9 cellular contexts compared by ENCODE assay signal in genomic region chr13:33743438-33744368, GRCh38.
DNase-seq lines count a peak whose midpoint lies in the region; ATAC-seq and TF ChIP-seq lines count a peak whose summit lies in the region.
"Had no signal": no experiment of that assay in that cellular context is flagged by ENCODE, and none has a peak within 500 bp of the region (broad histone marks: within the 10 kb centered on the region; RNA-seq: fewer than 3 reads in every experiment).

No MANE protein-coding gene starts in this region.

- no peaks in the 10 kb centered on the region for H4K20me1 ChIP-seq in KMS-11 (ENCODE audit: insufficient read depth)
- H4K20me1 ChIP-seq in H9 (ENCODE audit: control insufficient read depth, insufficient read depth, insufficient read length): no peaks in the 10 kb centered on the region

- H3K36me3 Mint-ChIP-seq in endodermal cell (ENCODE audit: low read depth): no peaks in the 10 kb centered on the region
- H3K36me3 Mint-ChIP-seq in H9 (ENCODE audit: insufficient read depth in 1 of 3, low read depth in 3 of 3): no peaks in the 10 kb centered on the region

- no peak overlapping the region for H3K56ac ChIP-seq in H9 (ENCODE audit: insufficient read length, low read depth, low read length)

- H4K8ac ChIP-seq in H9 (replicated peaks; ENCODE audit: insufficient read length, low read depth, low read length): no peak overlapping the region

- H2BK15ac ChIP-seq in H9 (ENCODE audit: low read depth, low read length): no peak overlapping the region

- H3K4me2 ChIP-seq in KMS-11 (peak overlapping the region; percentile 25; the same call in 1 of the 2 replicates), H9 (ENCODE audit: insufficient read depth, insufficient read length, low read length) (no peak overlapping the region)

- no peaks in the 10 kb centered on the region for H3K23me2 ChIP-seq in H9 (ENCODE audit: insufficient read length, low read depth, low read length, poor library complexity, severe bottlenecking)

- no peak overlapping the region for H2BK20ac ChIP-seq in H9 (ENCODE audit: low read depth, low read length, poor library complexity, severe bottlenecking)

- H3K79me1 ChIP-seq in H9 (ENCODE audit: insufficient read depth, low read depth, low read length, poor library complexity, severe bottlenecking): no peaks in the 10 kb centered on the region

- H3K9ac ChIP-seq in KMS-11 (no peak overlapping the region), endodermal cell (ENCODE audit: extremely low read depth, low read length, poor library complexity, severe bottlenecking) (peak overlapping the region; percentile 17), H9 (ENCODE audit: extremely low read depth, insufficient read length, low read length) (no peak overlapping the region)

- H3K79me2 ChIP-seq in KMS-11 (ENCODE audit: insufficient read depth, low read depth) (no peaks in the 10 kb centered on the region), H9 (ENCODE audit: insufficient read depth, low read length) (no peaks in the 10 kb centered on the region)

- 87 to 94% methylated on average over 3 to 6 of the region's 6 CpGs for WGBS in endodermal cell (ENCODE audit: insufficient coverage in 1 of 2, insufficient read length in 1 of 2), 2 experiments
- WGBS in H9 (ENCODE audit: extremely low coverage, insufficient read length, low lambda C conversion rate): no CpG with 5 or more reads among the region's 6 CpGs

- H2BK120ac ChIP-seq in H9 (ENCODE audit: low read depth, low read length, poor library complexity, severe bottlenecking): no peak overlapping the region

- H3K4me1 Mint-ChIP-seq in endodermal cell (peaks cover 30% of the 10 kb centered on the region), H9 (peaks cover 8 to 12% of the 10 kb centered on the region in 2 experiments)

- H4K5ac ChIP-seq in H9 (ENCODE audit: insufficient read length, low read depth, low read length): no peak overlapping the region

- H3K27ac Mint-ChIP-seq in endodermal cell: peak overlapping the region; percentile 86
- no peak overlapping the region for H3K27ac Mint-ChIP-seq in H9

- no peaks in the 10 kb centered on the region for H3K27me3 Mint-ChIP-seq in endodermal cell (ENCODE audit: insufficient read depth)
- no peaks in the 10 kb centered on the region; the same call in 1 of the 2 replicates for H3K27me3 Mint-ChIP-seq in H9 (ENCODE audit: low read depth)

- intact Hi-C loops in left colon (cut with DNase I, micrococcal nuclease): no loop called here

- H2BK5ac ChIP-seq in H9 (ENCODE audit: insufficient read length, low read length): no peak overlapping the region

- H3K9me3 Mint-ChIP-seq in endodermal cell (no peaks in the 10 kb centered on the region), H9 (no peaks in the 10 kb centered on the region; a peak in 1 of 5 replicates)

- H2BK12ac ChIP-seq in H9 (ENCODE audit: insufficient read length, low read depth, low read length): no peak overlapping the region

- DNase-seq in endodermal cell (peak; percentile 49), H9 (no peak), NCI-H226 (no peak), left colon (no peak), AG08395 (ENCODE audit: low spot score) (no peak)
- DNase-seq: GOT3 had no signal

- H3K4me3 ChIP-seq in KMS-11 (IDR thresholded peaks at IDR 0.05; ENCODE audit: insufficient read depth, low read depth, low read length): no peak overlapping the region
- no peak overlapping the region for H3K4me3 ChIP-seq in endodermal cell (ENCODE audit: low read length)

- H3K4me3 Mint-ChIP-seq in endodermal cell: no peak overlapping the region
- H3K4me3 Mint-ChIP-seq in H9: no peak overlapping the region

- H3K36me3 ChIP-seq in KMS-11 (ENCODE audit: insufficient read depth): no peaks in the 10 kb centered on the region
- H3K36me3 ChIP-seq in endodermal cell (ENCODE audit: control insufficient read depth, insufficient read depth, low read length): no peaks in the 10 kb centered on the region

- no peak overlapping the region for H2AK5ac ChIP-seq in H9 (ENCODE audit: insufficient read length, low read length)

- H3K4me1 ChIP-seq in KMS-11 (ENCODE audit: low read depth, poor library complexity, severe bottlenecking) (peaks cover 28% of the 10 kb centered on the region), endodermal cell (ENCODE audit: control insufficient read depth, insufficient read depth, low read length) (peaks cover 18% of the 10 kb centered on the region), H9 (ENCODE audit: insufficient read depth, low read length) (no peaks in the 10 kb centered on the region)

- ATAC-seq in GM18508 (IDR thresholded peaks at IDR 0.05; ENCODE audit: insufficient read depth, unreplicated experiment): peak; percentile 78
- ATAC-seq in GM21576 (IDR thresholded peaks at IDR 0.05; ENCODE audit: unreplicated experiment): peak; percentile 77
- no peak for ATAC-seq in left colon

- no peak overlapping the region for H3K14ac ChIP-seq in H9 (ENCODE audit: insufficient read depth, low read length)

- no peak overlapping the region for H3K23ac ChIP-seq in H9 (ENCODE audit: insufficient read length, low read depth, low read length)

- no peak overlapping the region for H3T11ph ChIP-seq in H9 (ENCODE audit: low read length)

- H3K9me3 ChIP-seq in endodermal cell (ENCODE audit: control insufficient read depth, low read length) (peaks cover 21% of the 10 kb centered on the region), H9 (ENCODE audit: control insufficient read depth, low read depth, low read length) (no peaks in the 10 kb centered on the region)

- no peak for TF ChIP-seq CTCF in KMS-11 (conservative IDR thresholded peaks at IDR 0.05; ENCODE audit: low read depth, low read length)
- TF ChIP-seq CTCF in endodermal cell (conservative IDR thresholded peaks at IDR 0.05): no peak
- TF ChIP-seq CTCF in H9 (conservative IDR thresholded peaks at IDR 0.05): no peak

- H4K91ac ChIP-seq in H9 (ENCODE audit: insufficient read length, low read depth, low read length): no peak overlapping the region

- H3K27ac ChIP-seq in KMS-11 (no peak overlapping the region; the same call in 1 of the 2 replicates), endodermal cell (ENCODE audit: low read depth, low read length) (no peak overlapping the region), H9 (ENCODE audit: insufficient read length, low read depth, low read length) (no peak overlapping the region)

- no peak overlapping the region for H3K4ac ChIP-seq in H9 (ENCODE audit: low read depth, low read length)

- no peak overlapping the region for H3K18ac ChIP-seq in H9 (ENCODE audit: insufficient read length, low read depth, low read length)

- H2AFZ ChIP-seq in KMS-11 (ENCODE audit: low read depth) (peak overlapping the region; percentile 18; the same call in 1 of the 2 replicates), H9 (ENCODE audit: low read length) (no peak overlapping the region)

- no peaks in the 10 kb centered on the region for H3K27me3 ChIP-seq in KMS-11 (ENCODE audit: insufficient read depth, low read depth)
- H3K27me3 ChIP-seq in endodermal cell (ENCODE audit: control insufficient read depth, insufficient read depth, low read length, poor library complexity, severe bottlenecking): no peaks in the 10 kb centered on the region
- no peaks in the 10 kb centered on the region for H3K27me3 ChIP-seq in H9 (ENCODE audit: insufficient read depth, low read length)
